18 cellular contexts compared by ENCODE assay signal in genomic region chr4:8328866-8329559, GRCh38. TPM values are rescaled to one million over a fixed set of nuclear protein-coding genes. Genes with fewer than 3 reads are reported as not detected.
DNase-seq lines count a peak whose midpoint lies in the region; ATAC-seq and TF ChIP-seq lines count a peak whose summit lies in the region.
"Had no signal": no experiment of that assay in that cellular context is flagged by ENCODE, and none has a peak within 500 bp of the region (broad histone marks: within the 10 kb centered on the region; RNA-seq: fewer than 3 reads in every experiment).

No MANE protein-coding gene starts in this region.

- WGBS in sigmoid colon, 2 donors = 78 to 88% methylated on average over 13 of the region's 13 CpGs

- no peak overlapping the region for H3K4me3 Mint-ChIP-seq in glutamatergic neuron (ENCODE audit: unreplicated experiment)
- H3K4me3 Mint-ChIP-seq: GM23338 had no signal

- no peaks in the 10 kb centered on the region for H3K4me1 Mint-ChIP-seq in glutamatergic neuron (ENCODE audit: low read depth, unreplicated experiment)
- H3K4me1 Mint-ChIP-seq: GM23338 had no signal

- H3K4me2 ChIP-seq in BLaER1 = peak overlapping the region; percentile 87
- H3K4me2 ChIP-seq: GM23338, KMS-11 had no signal

- H3K4me3 ChIP-seq in BE2C (ENCODE audit: low read depth, low read length) = no peak overlapping the region
- no peak overlapping the region for H3K4me3 ChIP-seq in BLaER1
- no peak overlapping the region for H3K4me3 ChIP-seq in sigmoid colon
- H3K4me3 ChIP-seq in effector memory CD4-positive, alpha-beta T cell (ENCODE audit: insufficient read depth, low read depth, low read length, poor library complexity, severe bottlenecking) = no peak overlapping the region
- H3K4me3 ChIP-seq: GM23338 had no signal

- intact Hi-C loops in sigmoid colon (cut with DNase I) = no loop called here

- peak; percentile 3 for DNase-seq in BE2C
- peak; percentile 12 for DNase-seq in glutamatergic neuron
- peak; percentile 53 for DNase-seq in sigmoid colon
- no peak for DNase-seq in SHP77 treated with DMSO at 0.1 percent for 48 hours (lab: John Stamatoyannopoulos, UW)
- no peak for DNase-seq in effector memory CD4-positive, alpha-beta T cell
- DNase-seq: DMS153, EL, NCI-H1105, NCI-H187, NCI-H446 treated with DMSO at 0.1 percent for 48 hours, NCI-H82 had no signal

- no peak for TF ChIP-seq POLR2A in sigmoid colon (IDR thresholded peaks at IDR 0.05)

- H3K9me3 ChIP-seq in BE2C (no peaks in the 10 kb centered on the region), BLaER1 (peaks cover 12% of the 10 kb centered on the region), sigmoid colon (peaks cover 0 to 1% (median 0%) of the 10 kb centered on the region in 4 donors)
- no peaks in the 10 kb centered on the region for H3K9me3 ChIP-seq in effector memory CD4-positive, alpha-beta T cell (ENCODE audit: control insufficient read depth, low read length)

- ATAC-seq in HG03045 (IDR thresholded peaks at IDR 0.05; ENCODE audit: unreplicated experiment) (no peak), HG02938 (IDR thresholded peaks at IDR 0.05; ENCODE audit: unreplicated experiment) (no peak)
- ATAC-seq: GM23338, Panc1 had no signal

- H4K20me1 ChIP-seq in BLaER1 = no peaks in the 10 kb centered on the region

- no peak overlapping the region for H3K27ac Mint-ChIP-seq in glutamatergic neuron (ENCODE audit: unreplicated experiment)
- H3K27ac Mint-ChIP-seq: GM23338 had no signal

- H3K36me3 Mint-ChIP-seq in glutamatergic neuron (ENCODE audit: unreplicated experiment) = peaks cover 16% of the 10 kb centered on the region

- 0 out of 2 replicates have a peak overlapping the region, but pooled peaks have one; percentile 70 for H3K27ac ChIP-seq in BLaER1
- no peak overlapping the region for H3K27ac ChIP-seq in sigmoid colon
- no peak overlapping the region for H3K27ac ChIP-seq in effector memory CD4-positive, alpha-beta T cell (ENCODE audit: insufficient read depth, low read length, poor library complexity, severe bottlenecking)
- H3K27ac ChIP-seq: KMS-11 had no signal

- H3K9me3 Mint-ChIP-seq in glutamatergic neuron (ENCODE audit: unreplicated experiment) = peaks cover 2% of the 10 kb centered on the region

- no peaks in the 10 kb centered on the region for H3K27me3 ChIP-seq in BE2C
- no peaks in the 10 kb centered on the region for H3K27me3 ChIP-seq in BLaER1
- H3K27me3 ChIP-seq in sigmoid colon = no peaks in the 10 kb centered on the region
- no peaks in the 10 kb centered on the region for H3K27me3 ChIP-seq in effector memory CD4-positive, alpha-beta T cell (replicated peaks; ENCODE audit: control insufficient read depth, insufficient read depth, low read length, poor library complexity, severe bottlenecking)

- TF ChIP-seq CTCF in BE2C (IDR thresholded peaks at IDR 0.05; ENCODE audit: low read depth, low read length) (no peak), glutamatergic neuron (IDR thresholded peaks at IDR 0.05; ENCODE audit: partially characterized antibody, unreplicated experiment) (no peak), sigmoid colon (IDR thresholded peaks at IDR 0.05) (no peak)

- no peaks in the 10 kb centered on the region for H3K36me3 ChIP-seq in BE2C
- H3K36me3 ChIP-seq in BLaER1 = no peaks in the 10 kb centered on the region
- no peaks in the 10 kb centered on the region for H3K36me3 ChIP-seq in sigmoid colon
- H3K36me3 ChIP-seq in effector memory CD4-positive, alpha-beta T cell (ENCODE audit: control insufficient read depth, insufficient read depth, low read length) = no peaks in the 10 kb centered on the region

- H3K4me1 ChIP-seq in BE2C (no peaks in the 10 kb centered on the region), BLaER1 (peaks cover 45% of the 10 kb centered on the region), sigmoid colon (peaks cover 0 to 16% (median 10%) of the 10 kb centered on the region in 4 donors)
- H3K4me1 ChIP-seq in effector memory CD4-positive, alpha-beta T cell (ENCODE audit: control insufficient read depth, insufficient read depth, low read length, poor library complexity, severe bottlenecking) = no peaks in the 10 kb centered on the region

- no peak overlapping the region for H3K9ac ChIP-seq in BLaER1
- H3K9ac ChIP-seq: KMS-11 had no signal

- H3K27me3 Mint-ChIP-seq in glutamatergic neuron (ENCODE audit: unreplicated experiment) = peaks cover 2% of the 10 kb centered on the region

- TF ChIP-seq EP300 in sigmoid colon (IDR thresholded peaks at IDR 0.05) = no peak

RNA-seq across cellular contexts. Expression of gene HTRA3, which starts 59.5 kb away (rescaled TPM):
- polyA plus RNA-seq in BE2C (2012; ENCODE audit: insufficient read depth, insufficient read length, low read depth) = not detected
- total RNA-seq in glutamatergic neuron (ENCODE audit: unreplicated experiment) = 0.64 TPM
- 10 to 100 TPM; 14.5 to 49.6 (median 32.1) TPM for total RNA-seq in sigmoid colon
- polyA plus RNA-seq in sigmoid colon = 1 to 10 TPM; 1.2 to 5.0 (median 3.6) TPM
- total RNA-seq: MCF 10A had no signal

Comparison
In these comparisons a context has a peak if more than half of its experiments do, and no peak if none do; other contexts are left out.
1. DNase-seq: peak in BE2C (single experiment), glutamatergic neuron (single experiment) and sigmoid colon (single experiment); none in SHP77 treated with DMSO at 0.1 percent for 48 hours (single experiment) and effector memory CD4-positive, alpha-beta T cell (0 of 3).